In genomic region chr10:58178811-58179210, GRCh38 we compare ENCODE assay signal across 28 cellular contexts.
A peak's percentile ranks its signal among the peaks of the same experiment; 100 is the strongest.
DNase-seq lines count a peak whose midpoint lies in the region; TF ChIP-seq lines count a peak whose summit lies in the region.
"Had no signal": no experiment of that assay in that cellular context is flagged by ENCODE, and none has a peak within 500 bp of the region (broad histone marks: within the 10 kb centered on the region; RNA-seq: fewer than 3 reads in every experiment).

No MANE protein-coding gene starts in this region.

- no peak overlapping the region for H3K4me2 ChIP-seq in mesenchymal stem cell (ENCODE audit: low read length, poor library complexity, severe bottlenecking)

- no peak overlapping the region for H2BK15ac ChIP-seq in mesenchymal stem cell (ENCODE audit: low read depth, poor library complexity, severe bottlenecking)

- no peak overlapping the region for H2BK120ac ChIP-seq in mesenchymal stem cell (ENCODE audit: low read depth, low read length)

- no peak overlapping the region for H2BK5ac ChIP-seq in mesenchymal stem cell (ENCODE audit: low read depth, low read length, poor library complexity, severe bottlenecking)

- H2BK12ac ChIP-seq in mesenchymal stem cell (ENCODE audit: low read length in 2 of 2) = no peak overlapping the region

- WGBS in mesenchymal stem cell = no CpG with 5 or more reads among the region's 1 CpG

- H3K4me3 ChIP-seq in cardiac fibroblast (replicated peaks in 1 of 2; ENCODE audit: low read depth in 2 of 2, low read length in 2 of 2) (no peak overlapping the region), mesenchymal stem cell (ENCODE audit: insufficient read depth in 1 of 2, low read depth in 1 of 2, low read length in 2 of 2) (no peak overlapping the region)
- H3K4me3 ChIP-seq: esophagus squamous epithelium, left ventricle myocardium inferior, ovary, right lobe of liver, stomach, transverse colon had no signal

- no peaks in the 10 kb centered on the region for H3K9me3 ChIP-seq in mesenchymal stem cell (ENCODE audit: control insufficient read depth, low read length)
- H3K9me3 ChIP-seq: esophagus squamous epithelium, left ventricle myocardium inferior, ovary, right lobe of liver, stomach, transverse colon had no signal

- H3K79me1 ChIP-seq in mesenchymal stem cell (replicated peaks; ENCODE audit: low read length, poor library complexity, severe bottlenecking) = no peaks in the 10 kb centered on the region

- H4K8ac ChIP-seq in mesenchymal stem cell (ENCODE audit: low read length) = no peak overlapping the region

- H3K4me1 ChIP-seq in mesenchymal stem cell (ENCODE audit: control insufficient read depth, insufficient read depth, low read depth, low read length) = peaks cover 2% of the 10 kb centered on the region
- H3K4me1 ChIP-seq: left ventricle myocardium inferior, right lobe of liver, transverse colon had no signal

- no peak overlapping the region for H3K4ac ChIP-seq in mesenchymal stem cell (ENCODE audit: low read depth in 1 of 2, low read length in 2 of 2)

- no peaks in the 10 kb centered on the region for H3K36me3 ChIP-seq in mesenchymal stem cell (ENCODE audit: control insufficient read depth in 1 of 2, insufficient read depth in 2 of 2, low read depth in 1 of 2, low read length in 2 of 2)
- H3K36me3 ChIP-seq: esophagus squamous epithelium, left ventricle myocardium inferior, ovary, right lobe of liver, stomach, transverse colon had no signal

- H3K23ac ChIP-seq in mesenchymal stem cell (ENCODE audit: low read length in 2 of 2) = no peak overlapping the region

- H2AFZ ChIP-seq in mesenchymal stem cell (ENCODE audit: low read depth, low read length) = no peak overlapping the region

- H3K9ac ChIP-seq in mesenchymal stem cell (ENCODE audit: low read length) = no peak overlapping the region

- no peak overlapping the region for H3K14ac ChIP-seq in mesenchymal stem cell (ENCODE audit: low read length in 2 of 2)

- DNase-seq in H4 (ENCODE audit: low spot score) (peak; percentile 66), OCI-M1 (lab: John Stamatoyannopoulos, UW) (peak; percentile 18), cardiac fibroblast (ENCODE audit: low read depth in 2 of 2) (peak; percentile 23 to 35), mesenchymal stem cell (peak; percentile 37), globus pallidus (ENCODE audit: low spot score) (no peak), cerebellar nuclear complex (lab: John Stamatoyannopoulos, UW) (no peak), NCI-H1694 treated with DMSO at 0.1 percent for 48 hours (lab: John Stamatoyannopoulos, UW) (no peak), dedifferentiated amniotic fluid mesenchymal stem cell (ENCODE audit: extremely low spot score) (no peak)
- DNase-seq: activated CD4-positive, alpha-beta T cell treated with anti-CD3 and anti-CD28 coated beads for 4 hours; activated naive CD4-positive, alpha-beta T cell treated with anti-CD3 and anti-CD28 coated beads, Interleukin-2, amount 10 ng/mL, durations not matched to agents 7 days and 5 days; aorta; CD4-positive, alpha-beta T cell; effector CD4-positive, alpha-beta T cell; esophagus squamous epithelium; GF-D8; HFFc6; left ventricle myocardium inferior; midbrain; natural killer cell; NCI-H1417; NCI-H2107; NCI-H510A treated with DMSO at 0.1 percent for 48 hours; ovary; right lobe of liver; SIG-M5; stimulated activated CD4-positive, alpha-beta T cell treated with anti-CD3 and anti-CD28 coated beads, Interleukin-15, amount 100 ng/mL, for 24 hours; stomach; transverse colon had no signal

- peaks cover 0 to 12% of the 10 kb centered on the region in 2 experiments for H3K27me3 ChIP-seq in mesenchymal stem cell (ENCODE audit: control insufficient read depth in 1 of 2, insufficient read depth in 1 of 2, low read length in 2 of 2)
- H3K27me3 ChIP-seq: esophagus squamous epithelium, ovary, right lobe of liver, stomach, transverse colon had no signal

- H4K91ac ChIP-seq in mesenchymal stem cell (ENCODE audit: low read length) = no peak overlapping the region

- H3K18ac ChIP-seq in mesenchymal stem cell (ENCODE audit: low read depth in 1 of 2, low read length in 2 of 2) = no peak overlapping the region

- no peak overlapping the region for H2AK5ac ChIP-seq in mesenchymal stem cell (ENCODE audit: low read length, severe bottlenecking)

- H3K27ac ChIP-seq in mesenchymal stem cell (ENCODE audit: low read length, poor library complexity, severe bottlenecking) = no peak overlapping the region
- H3K27ac ChIP-seq: left ventricle myocardium inferior, ovary, right lobe of liver had no signal

- TF ChIP-seq CTCF in cardiac fibroblast (IDR thresholded peaks at IDR 0.05; ENCODE audit: low read depth, low read length) = no peak

Comparison
In these comparisons a context has a peak if more than half of its experiments do, and no peak if none do; other contexts are left out.
1. DNase-seq: peak in H4 (single experiment), OCI-M1 (single experiment), cardiac fibroblast (2 of 2) and mesenchymal stem cell (single experiment); none in globus pallidus (single experiment), cerebellar nuclear complex (0 of 2), NCI-H1694 treated with DMSO at 0.1 percent for 48 hours (single experiment) and dedifferentiated amniotic fluid mesenchymal stem cell (single experiment).